In the genomic region with DNA sequence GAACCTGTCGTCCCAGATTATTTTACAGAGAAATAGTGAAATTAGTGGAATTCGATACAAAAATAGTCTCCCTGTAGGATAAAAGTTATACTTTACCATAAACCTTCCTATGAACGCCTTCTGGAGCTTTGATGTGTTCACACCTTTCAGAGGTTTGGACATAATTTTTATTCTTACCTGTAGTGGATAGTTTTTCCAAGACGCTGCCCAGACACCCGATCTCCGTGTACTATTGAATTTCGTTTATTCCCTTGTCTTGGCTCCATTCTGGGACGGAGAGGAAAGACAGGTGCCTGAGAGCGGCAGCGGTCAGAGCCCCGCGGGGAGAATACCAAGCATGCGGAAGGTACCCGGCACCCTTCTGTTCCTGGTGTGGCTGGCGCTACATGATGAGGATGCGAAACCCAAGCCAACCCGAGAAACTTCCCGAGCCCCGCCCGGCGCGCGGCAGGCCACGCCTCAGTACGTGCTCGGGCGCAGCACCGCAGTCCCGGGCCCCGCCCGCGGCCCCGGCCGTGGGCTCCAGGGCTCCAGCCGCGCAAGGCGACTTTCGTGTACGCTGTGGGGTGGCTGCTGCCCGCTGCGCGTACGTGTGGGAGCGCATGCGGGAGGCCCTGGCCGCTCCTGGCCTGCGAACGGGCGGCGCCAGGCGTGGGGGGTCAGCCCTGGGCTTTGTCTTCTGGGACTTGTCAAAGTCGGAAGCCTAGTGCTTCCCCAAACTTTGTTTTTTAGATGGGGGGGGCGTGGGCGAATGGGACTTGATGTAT, we compare ENCODE assay signal across 1 cellular context.
TF ChIP-seq lines count a peak whose summit lies in the region.

No MANE protein-coding gene starts in this region.

TF ChIP-seq in GM23338, 12 proteins besides CTCF, POLR2A, EP300 and RAD21 (continued from another document):
- TF ChIP-seq, protein P1, sequence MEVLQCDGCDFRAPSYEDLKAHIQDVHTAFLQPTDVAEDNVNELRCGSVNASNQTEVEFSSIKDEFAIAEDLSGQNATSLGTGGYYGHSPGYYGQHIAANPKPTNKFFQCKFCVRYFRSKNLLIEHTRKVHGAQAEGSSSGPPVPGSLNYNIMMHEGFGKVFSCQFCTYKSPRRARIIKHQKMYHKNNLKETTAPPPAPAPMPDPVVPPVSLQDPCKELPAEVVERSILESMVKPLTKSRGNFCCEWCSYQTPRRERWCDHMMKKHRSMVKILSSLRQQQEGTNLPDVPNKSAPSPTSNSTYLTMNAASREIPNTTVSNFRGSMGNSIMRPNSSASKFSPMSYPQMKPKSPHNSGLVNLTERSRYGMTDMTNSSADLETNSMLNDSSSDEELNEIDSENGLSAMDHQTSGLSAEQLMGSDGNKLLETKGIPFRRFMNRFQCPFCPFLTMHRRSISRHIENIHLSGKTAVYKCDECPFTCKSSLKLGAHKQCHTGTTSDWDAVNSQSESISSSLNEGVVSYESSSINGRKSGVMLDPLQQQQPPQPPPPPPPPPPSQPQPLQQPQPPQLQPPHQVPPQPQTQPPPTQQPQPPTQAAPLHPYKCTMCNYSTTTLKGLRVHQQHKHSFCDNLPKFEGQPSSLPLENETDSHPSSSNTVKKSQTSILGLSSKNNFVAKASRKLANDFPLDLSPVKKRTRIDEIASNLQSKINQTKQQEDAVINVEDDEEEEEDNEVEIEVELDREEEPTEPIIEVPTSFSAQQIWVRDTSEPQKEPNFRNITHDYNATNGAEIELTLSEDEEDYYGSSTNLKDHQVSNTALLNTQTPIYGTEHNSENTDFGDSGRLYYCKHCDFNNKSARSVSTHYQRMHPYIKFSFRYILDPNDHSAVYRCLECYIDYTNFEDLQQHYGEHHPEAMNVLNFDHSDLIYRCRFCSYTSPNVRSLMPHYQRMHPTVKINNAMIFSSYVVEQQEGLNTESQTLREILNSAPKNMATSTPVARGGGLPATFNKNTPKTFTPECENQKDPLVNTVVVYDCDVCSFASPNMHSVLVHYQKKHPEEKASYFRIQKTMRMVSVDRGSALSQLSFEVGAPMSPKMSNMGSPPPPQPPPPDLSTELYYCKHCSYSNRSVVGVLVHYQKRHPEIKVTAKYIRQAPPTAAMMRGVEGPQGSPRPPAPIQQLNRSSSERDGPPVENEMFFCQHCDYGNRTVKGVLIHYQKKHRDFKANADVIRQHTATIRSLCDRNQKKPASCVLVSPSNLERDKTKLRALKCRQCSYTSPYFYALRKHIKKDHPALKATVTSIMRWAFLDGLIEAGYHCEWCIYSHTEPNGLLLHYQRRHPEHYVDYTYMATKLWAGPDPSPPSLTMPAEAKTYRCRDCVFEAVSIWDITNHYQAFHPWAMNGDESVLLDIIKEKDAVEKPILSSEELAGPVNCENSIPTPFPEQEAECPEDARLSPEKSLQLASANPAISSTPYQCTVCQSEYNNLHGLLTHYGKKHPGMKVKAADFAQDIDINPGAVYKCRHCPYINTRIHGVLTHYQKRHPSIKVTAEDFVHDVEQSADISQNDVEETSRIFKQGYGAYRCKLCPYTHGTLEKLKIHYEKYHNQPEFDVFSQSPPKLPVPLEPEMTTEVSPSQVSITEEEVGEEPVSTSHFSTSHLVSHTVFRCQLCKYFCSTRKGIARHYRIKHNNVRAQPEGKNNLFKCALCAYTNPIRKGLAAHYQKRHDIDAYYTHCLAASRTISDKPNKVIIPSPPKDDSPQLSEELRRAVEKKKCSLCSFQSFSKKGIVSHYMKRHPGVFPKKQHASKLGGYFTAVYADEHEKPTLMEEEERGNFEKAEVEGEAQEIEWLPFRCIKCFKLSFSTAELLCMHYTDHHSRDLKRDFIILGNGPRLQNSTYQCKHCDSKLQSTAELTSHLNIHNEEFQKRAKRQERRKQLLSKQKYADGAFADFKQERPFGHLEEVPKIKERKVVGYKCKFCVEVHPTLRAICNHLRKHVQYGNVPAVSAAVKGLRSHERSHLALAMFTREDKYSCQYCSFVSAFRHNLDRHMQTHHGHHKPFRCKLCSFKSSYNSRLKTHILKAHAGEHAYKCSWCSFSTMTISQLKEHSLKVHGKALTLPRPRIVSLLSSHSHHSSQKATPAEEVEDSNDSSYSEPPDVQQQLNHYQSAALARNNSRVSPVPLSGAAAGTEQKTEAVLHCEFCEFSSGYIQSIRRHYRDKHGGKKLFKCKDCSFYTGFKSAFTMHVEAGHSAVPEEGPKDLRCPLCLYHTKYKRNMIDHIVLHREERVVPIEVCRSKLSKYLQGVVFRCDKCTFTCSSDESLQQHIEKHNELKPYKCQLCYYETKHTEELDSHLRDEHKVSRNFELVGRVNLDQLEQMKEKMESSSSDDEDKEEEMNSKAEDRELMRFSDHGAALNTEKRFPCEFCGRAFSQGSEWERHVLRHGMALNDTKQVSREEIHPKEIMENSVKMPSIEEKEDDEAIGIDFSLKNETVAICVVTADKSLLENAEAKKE (CRISPR knock-in tag; IDR thresholded peaks at IDR 0.05) = no peak
